11 cellular contexts compared by ENCODE assay signal in the genomic region with DNA sequence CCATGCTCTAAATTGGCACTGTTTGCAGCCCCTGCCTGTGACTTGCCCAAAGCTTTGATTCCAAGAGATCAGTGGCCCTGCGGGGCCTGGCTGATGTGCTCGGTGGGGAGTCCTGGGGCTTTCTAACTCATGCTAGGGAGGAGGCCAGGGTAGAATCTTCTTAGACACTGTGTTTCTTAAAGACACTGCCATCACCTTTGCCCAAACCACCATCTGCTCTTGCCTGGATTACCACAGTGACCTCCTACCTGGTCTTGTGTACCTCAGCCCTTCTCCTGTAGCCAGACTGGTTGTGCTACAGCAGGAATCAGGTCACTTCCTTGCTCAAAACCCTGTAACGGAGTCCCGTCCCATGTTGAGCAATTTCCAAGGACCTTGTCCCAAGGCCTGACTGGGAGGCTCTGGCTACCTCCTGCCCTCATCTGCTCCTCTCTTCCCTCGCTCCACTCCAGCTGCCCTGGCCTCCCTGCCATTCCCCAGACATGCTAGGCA.
DNase-seq lines count a peak whose midpoint lies in the region; ATAC-seq and TF ChIP-seq lines count a peak whose summit lies in the region.
"Had no signal": no experiment of that assay in that cellular context is flagged by ENCODE, and none has a peak within 500 bp of the region (broad histone marks: within the 10 kb centered on the region; RNA-seq: fewer than 3 reads in every experiment).

No MANE protein-coding gene starts in this region.

- CTCF ChIA-PET in CD4-positive, alpha-beta T cell (lab: Charles Lee) = no interaction called here

- no peak overlapping the region for H3K9ac ChIP-seq in KMS-11

- no peak overlapping the region for H3K4me2 ChIP-seq in KMS-11

- H3K4me1 ChIP-seq in BE2C (peaks cover 10% of the 10 kb centered on the region), KMS-11 (ENCODE audit: low read depth, poor library complexity, severe bottlenecking) (peaks cover 34% of the 10 kb centered on the region), neutrophil (ENCODE audit: control insufficient read depth in 1 of 2, insufficient read depth in 1 of 2, low read depth in 1 of 2, low read length in 1 of 2) (peaks cover 18 to 19% of the 10 kb centered on the region in 2 experiments)

- H3K4me3 ChIP-seq in BE2C (ENCODE audit: low read depth, low read length) = no peak overlapping the region
- H3K4me3 ChIP-seq in KMS-11 (IDR thresholded peaks at IDR 0.05; ENCODE audit: insufficient read depth, low read depth, low read length) = no peak overlapping the region
- H3K4me3 ChIP-seq in neutrophil (ENCODE audit: low read depth in 1 of 2, low read length in 1 of 2) = peak overlapping the region; percentile 31 to 57

- no peak overlapping the region for H3K27ac Mint-ChIP-seq in CD4-positive, alpha-beta T cell

- no peaks in the 10 kb centered on the region for H4K20me1 ChIP-seq in KMS-11 (ENCODE audit: insufficient read depth)

- no peaks in the 10 kb centered on the region for H3K27me3 ChIP-seq in BE2C
- H3K27me3 ChIP-seq in KMS-11 (ENCODE audit: insufficient read depth, low read depth) = no peaks in the 10 kb centered on the region
- H3K27me3 ChIP-seq in neutrophil = no peaks in the 10 kb centered on the region
- H3K27me3 ChIP-seq in CD4-positive, alpha-beta T cell (ENCODE audit: control insufficient read depth, insufficient read depth, low read length) = no peaks in the 10 kb centered on the region

- no peak overlapping the region for H3K4me3 Mint-ChIP-seq in CD4-positive, alpha-beta T cell

- no peaks in the 10 kb centered on the region for H3K27me3 Mint-ChIP-seq in CD4-positive, alpha-beta T cell

- H3K9me3 Mint-ChIP-seq in CD4-positive, alpha-beta T cell = no peaks in the 10 kb centered on the region

- ATAC-seq in esophagus mucosa = peak; percentile 13
- no peak for ATAC-seq in GM18520 (IDR thresholded peaks at IDR 0.05; ENCODE audit: unreplicated experiment)
- no peak for ATAC-seq in CD4-positive, alpha-beta T cell (ENCODE audit: poor library complexity)
- no peak for ATAC-seq in HG03469 (IDR thresholded peaks at IDR 0.05; ENCODE audit: unreplicated experiment)

- no peaks in the 10 kb centered on the region for H3K9me3 ChIP-seq in BE2C
- no peaks in the 10 kb centered on the region for H3K9me3 ChIP-seq in neutrophil
- H3K9me3 ChIP-seq in CD4-positive, alpha-beta T cell (ENCODE audit: control insufficient read depth, low read length) = no peaks in the 10 kb centered on the region

- H3K36me3 Mint-ChIP-seq in CD4-positive, alpha-beta T cell (ENCODE audit: low read depth) = peaks cover 48% of the 10 kb centered on the region

- POLR2A ChIA-PET in CD4-positive, alpha-beta T cell (lab: Charles Lee) = no interaction called here

- peak; percentile 63 for DNase-seq in BE2C
- no peak for DNase-seq in CD4-positive, alpha-beta T cell
- DNase-seq in NCI-H1092 treated with DMSO at 0.1 percent for 48 hours (lab: John Stamatoyannopoulos, UW) = no peak
- DNase-seq: activated CD4-positive, CD25-positive, alpha-beta regulatory T cell; Kasumi-1; NCI-H2081 treated with DMSO at 0.1 percent for 48 hours had no signal

- no peak for TF ChIP-seq CTCF in BE2C (IDR thresholded peaks at IDR 0.05; ENCODE audit: low read depth, low read length)
- TF ChIP-seq CTCF in KMS-11 (conservative IDR thresholded peaks at IDR 0.05; ENCODE audit: low read depth, low read length) = no peak
- TF ChIP-seq CTCF in neutrophil (IDR thresholded peaks at IDR 0.05) = no peak
- TF ChIP-seq CTCF in CD4-positive, alpha-beta T cell (IDR thresholded peaks at IDR 0.05) = no peak

- H3K36me3 ChIP-seq in BE2C (no peaks in the 10 kb centered on the region), KMS-11 (ENCODE audit: insufficient read depth) (no peaks in the 10 kb centered on the region), neutrophil (peaks cover 38% of the 10 kb centered on the region)

- no peak overlapping the region for H2AFZ ChIP-seq in KMS-11 (ENCODE audit: low read depth)

- H3K27ac ChIP-seq in KMS-11 (peak overlapping the region; percentile 30; the same call in 1 of the 2 replicates), neutrophil (peak overlapping the region; percentile 81)
- no peak overlapping the region for H3K27ac ChIP-seq in CD4-positive, alpha-beta T cell (ENCODE audit: low read depth, low read length)

- intact Hi-C loops in CD4-positive, alpha-beta T cell (cut with DNase I, micrococcal nuclease) = no loop called here

- H3K79me2 ChIP-seq in KMS-11 (ENCODE audit: insufficient read depth, low read depth) = no peaks in the 10 kb centered on the region

- peaks cover 5% of the 10 kb centered on the region for H3K4me1 Mint-ChIP-seq in CD4-positive, alpha-beta T cell (ENCODE audit: low read depth)

Comparison
In these comparisons a context has a peak if more than half of its experiments do, and no peak if none do; other contexts are left out.
1. H3K4me3 ChIP-seq: peak in neutrophil (2 of 2); none in BE2C (single experiment) and KMS-11 (single experiment).